Comparison of ENCODE assay signal across 8 cellular contexts in genomic region chr6:77467038-77467437, GRCh38. TPM values are rescaled to one million over a fixed set of nuclear protein-coding genes. Genes with fewer than 3 reads are reported as not detected.
DNase-seq lines count a peak whose midpoint lies in the region; ATAC-seq, FAIRE-seq and TF ChIP-seq lines count a peak whose summit lies in the region.

No MANE protein-coding gene starts in this region.

- H3K9me3 ChIP-seq in liver (ENCODE audit: control insufficient read depth in 4 of 4, low read length in 3 of 4) (no peaks in the 10 kb centered on the region), HepG2 (ENCODE audit: low read length) (no peaks in the 10 kb centered on the region), endodermal cell (ENCODE audit: control insufficient read depth, low read length) (no peaks in the 10 kb centered on the region), aorta (ENCODE audit: control insufficient read depth, low read length) (no peaks in the 10 kb centered on the region)

- H4K20me1 ChIP-seq in HepG2 (ENCODE audit: insufficient read depth, low read length): no peaks in the 10 kb centered on the region

- H3K4me3 ChIP-seq in liver (ENCODE audit: low read depth in 1 of 3, low read length in 3 of 3): peak overlapping the region in 2 of 3 donors; percentile 56 to 65
- no peak overlapping the region for H3K4me3 ChIP-seq in HepG2 (replicated peaks in 1 of 3; ENCODE audit: insufficient read depth in 1 of 3, low read depth in 2 of 3, low read length in 3 of 3)
- peak overlapping the region; percentile 89 for H3K4me3 ChIP-seq in endodermal cell (ENCODE audit: low read length)
- H3K4me3 ChIP-seq in aorta (ENCODE audit: low read length in 2 of 2): peak overlapping the region; percentile 78 to 95

- H3K36me3 Mint-ChIP-seq in endodermal cell (ENCODE audit: low read depth): no peaks in the 10 kb centered on the region
- peaks cover 0 to 19% of the 10 kb centered on the region in 2 donors for H3K36me3 Mint-ChIP-seq in naive B cell

- no peak for TF ChIP-seq EP300 in HepG2 (IDR thresholded peaks at IDR 0.05; ENCODE audit: low read depth in 2 of 2, low read length in 2 of 2)
- no peak for TF ChIP-seq EP300 in HepG2 (CRISPR knock-in tag; IDR thresholded peaks at IDR 0.05; ENCODE audit: borderline replicate concordance)

- H3K36me3 ChIP-seq in liver (ENCODE audit: control insufficient read depth in 4 of 4, insufficient read depth in 3 of 4, low read depth in 1 of 4, low read length in 3 of 4): no peaks in the 10 kb centered on the region
- H3K36me3 ChIP-seq in HepG2 (replicated peaks in 1 of 2; ENCODE audit: control insufficient read depth in 1 of 2, insufficient read depth in 2 of 2, low read length in 2 of 2): no peaks in the 10 kb centered on the region
- H3K36me3 ChIP-seq in endodermal cell (ENCODE audit: control insufficient read depth, insufficient read depth, low read length): no peaks in the 10 kb centered on the region
- no peaks in the 10 kb centered on the region for H3K36me3 ChIP-seq in aorta (ENCODE audit: control insufficient read depth in 1 of 2, insufficient read depth in 2 of 2, low read length in 1 of 2)

- POLR2A ChIA-PET in HepG2 (lab: Yijun Ruan, JAX): no interaction called here

- CTCF ChIA-PET in HepG2 (lab: Yijun Ruan, JAX; ENCODE audit: low intra/inter-chr PET ratio, low total read pairs): no interaction called here

- DNase-seq in HepG2 (ENCODE audit: low spot score) (no peak), endodermal cell (no peak), naive B cell (no peak), aorta (no peak), NCI-H2107 treated with DMSO at 0.1 percent for 48 hours (lab: John Stamatoyannopoulos, UW; ENCODE audit: unreplicated experiment) (no peak), 8988T (no peak), GM10266 (ENCODE audit: extremely low spot score) (no peak)

- H3K27me3 Mint-ChIP-seq in endodermal cell (ENCODE audit: insufficient read depth) (peaks cover 76% of the 10 kb centered on the region), naive B cell (peaks cover 47 to 72% (median 56%) of the 10 kb centered on the region in 3 donors)

- peaks cover 2 to 32% (median 14%) of the 10 kb centered on the region in 4 donors for H3K4me1 ChIP-seq in liver (ENCODE audit: control insufficient read depth in 4 of 4, insufficient read depth in 4 of 4, low read length in 3 of 4)
- no peaks in the 10 kb centered on the region for H3K4me1 ChIP-seq in HepG2 (ENCODE audit: insufficient read depth, low read length)
- no peaks in the 10 kb centered on the region for H3K4me1 ChIP-seq in endodermal cell (ENCODE audit: control insufficient read depth, insufficient read depth, low read length)
- H3K4me1 ChIP-seq in aorta (ENCODE audit: control insufficient read depth in 1 of 2, insufficient read depth in 2 of 2, low read length in 2 of 2): no peaks in the 10 kb centered on the region

- H3K4me3 Mint-ChIP-seq in endodermal cell (peak overlapping the region; percentile 77), naive B cell (peak overlapping the region in 6 of 8 donors; percentile 81 to 96 (median 88))

- H3K27ac Mint-ChIP-seq in endodermal cell (no peak overlapping the region), naive B cell (no peak overlapping the region)

- TF ChIP-seq CTCF in liver (IDR thresholded peaks at IDR 0.05; ENCODE audit: low read depth, low read length, missing input control): no peak
- TF ChIP-seq CTCF in HepG2 (CRISPR knock-in tag; IDR thresholded peaks at IDR 0.05): no peak
- TF ChIP-seq CTCF in endodermal cell (conservative IDR thresholded peaks at IDR 0.05): no peak
- no peak for TF ChIP-seq CTCF in GM10266 (IDR thresholded peaks at IDR 0.05; ENCODE audit: control insufficient read depth, insufficient read depth, low read depth, missing control alignments)

- H3K9me3 Mint-ChIP-seq in endodermal cell (no peaks in the 10 kb centered on the region), naive B cell (peaks cover 0 to 24% (median 5%) of the 10 kb centered on the region in 7 donors)

- TF ChIP-seq RAD21 in liver (IDR thresholded peaks at IDR 0.05) (no peak), HepG2 (CRISPR knock-in tag; IDR thresholded peaks at IDR 0.05) (no peak)

- H2AFZ ChIP-seq in HepG2 (ENCODE audit: low read length): no peak overlapping the region

- no peak for FAIRE-seq in HepG2 (lab: Jason Lieb, UNC)

- H3K9ac ChIP-seq in liver (ENCODE audit: low read depth in 1 of 2, low read length in 2 of 2) (no peak overlapping the region), HepG2 (ENCODE audit: insufficient read depth, low read depth, low read length) (no peak overlapping the region), endodermal cell (ENCODE audit: extremely low read depth, low read length, poor library complexity, severe bottlenecking) (no peak overlapping the region)

- intact Hi-C loops in HepG2 (cut with micrococcal nuclease; ENCODE audit: unreplicated experiment) (loop anchor here (10.0 kb wide), 1 partner anchor 278 kb away; no protein-coding TSS in a partner anchor), aorta (cut with DNase I) (loop anchor here (10.0 kb wide), 4 partner anchors 582 to 1608 kb away; partner anchors contain the start of gene PHIP (in 1 of the 2))

- H3K27me3 ChIP-seq in liver (ENCODE audit: control insufficient read depth in 4 of 4, insufficient read depth in 4 of 4, low read length in 3 of 4) (peaks cover 0 to 19% (median 15%) of the 10 kb centered on the region in 4 donors), HepG2 (ENCODE audit: control insufficient read depth in 1 of 2, insufficient read depth in 2 of 2, low read length in 2 of 2) (peaks cover 1 to 42% of the 10 kb centered on the region in 2 experiments; a peak in 3 of 5 replicates), endodermal cell (ENCODE audit: control insufficient read depth, insufficient read depth, low read length, poor library complexity, severe bottlenecking) (peaks cover 67% of the 10 kb centered on the region), aorta (ENCODE audit: control insufficient read depth in 1 of 2, insufficient read depth in 2 of 2, low read length in 1 of 2) (no peaks in the 10 kb centered on the region)

- H3K4me2 ChIP-seq in HepG2 (ENCODE audit: low read depth, low read length): no peak overlapping the region

- in situ Hi-C loops in HepG2 (cut with HindIII; ENCODE audit: extremely low pct_ligation_motif_present, low pct_unique_long_range_greater_than_20kb): no loop called here

- BruUV-seq in HepG2 (replicated peaks; lab: Mats Ljungman, UMichigan): no TSS peak

- no peaks in the 10 kb centered on the region for H3K79me2 ChIP-seq in HepG2 (ENCODE audit: insufficient read depth, low read length)

- WGBS in liver: 37% methylated on average over 11 of the region's 11 CpGs
- 70% methylated on average over 11 of the region's 11 CpGs for WGBS in HepG2 (ENCODE audit: low lambda C conversion rate)
- WGBS in endodermal cell (ENCODE audit: insufficient coverage in 1 of 2, insufficient read length in 1 of 2), 2 experiments: 51 to 58% methylated on average over 9 to 11 of the region's 11 CpGs
- WGBS in aorta, 2 donors: 9 to 13% methylated on average over 11 of the region's 11 CpGs

- ATAC-seq in HepG2 (no peak), naive B cell (ENCODE audit: low read depth in 2 of 2) (no peak), aorta (ENCODE audit: low FRiP score) (no peak)

- H3K4me1 Mint-ChIP-seq in endodermal cell (peaks cover 6% of the 10 kb centered on the region), naive B cell (peaks cover 22 to 38% (median 25%) of the 10 kb centered on the region in 3 donors)

- TF ChIP-seq POLR2A in HepG2 (IDR thresholded peaks at IDR 0.05; ENCODE audit: insufficient read depth in 1 of 2, low read depth in 2 of 2, low read length in 2 of 2): no peak

- H3K27ac ChIP-seq in liver (ENCODE audit: low read depth in 1 of 2, low read length in 2 of 2) (no peak overlapping the region), HepG2 (ENCODE audit: extremely low read length, insufficient read depth, low read length) (no peak overlapping the region), endodermal cell (ENCODE audit: low read depth, low read length) (no peak overlapping the region), aorta (ENCODE audit: low read depth in 1 of 2, low read length in 2 of 2) (peak overlapping the region; percentile 11 to 90)

TF ChIP-seq in liver, 16 proteins besides CTCF, POLR2A, EP300 and RAD21 (continues in another document):
- TF ChIP-seq EGR1 (IDR thresholded peaks at IDR 0.05; ENCODE audit: low read depth in 2 of 2) (no peak), JUND (IDR thresholded peaks at IDR 0.05) (no peak)

TF ChIP-seq in HepG2, 621 proteins besides CTCF, POLR2A, EP300 and RAD21 (continues in another document):
- TF ChIP-seq ZNF839 (CRISPR knock-in tag; IDR thresholded peaks at IDR 0.05; ENCODE audit: borderline replicate concordance): no peak

RNA-seq across cellular contexts. Expression of gene HTR1B, which starts 3.7 kb away (rescaled TPM):
- total RNA-seq in liver: under 1 TPM in 1 of 2 donors, not detected in 1; 0.08 TPM
- not detected for polyA plus RNA-seq in liver
- not detected in 2 replicates for total RNA-seq in HepG2 (2016; rRNA removed; fragmentation: Illumina TruSeq; extraction: Trizol)
- not detected in 2 replicates for total RNA-seq in HepG2 (2016; cell fraction: cytosol; rRNA removed; fragmentation: Illumina TruSeq; extraction: Trizol; ENCODE audit: low read depth)
- not detected in 2 replicates for total RNA-seq in HepG2 (2016; cell fraction: insoluble cytoplasmic fraction; rRNA removed; fragmentation: Illumina TruSeq; extraction: Trizol)
- total RNA-seq in HepG2 (2016; cell fraction: membrane; rRNA removed; fragmentation: Illumina TruSeq; extraction: Trizol): not detected in 2 replicates
- not detected in 2 replicates for total RNA-seq in HepG2 (2016; cell fraction: nucleus; rRNA removed; fragmentation: Illumina TruSeq; extraction: Trizol)
- polyA plus RNA-seq in HepG2 (2011; rRNA removed): not detected in 2 replicates
- polyA plus RNA-seq in HepG2 (2011; cell fraction: cytosol; rRNA removed): not detected in 2 replicates
- polyA plus RNA-seq in HepG2 (2011; cell fraction: nucleus; rRNA removed): not detected in 2 replicates
- not detected in 2 replicates for polyA plus RNA-seq in HepG2 (2012)
- polyA plus RNA-seq in HepG2 (2016; cell fraction: cytosol; fragmentation: Illumina TruSeq; extraction: Trizol; ENCODE audit: low read depth): not detected in 2 replicates
- polyA plus RNA-seq in HepG2 (2016; cell fraction: insoluble cytoplasmic fraction; fragmentation: Illumina TruSeq; extraction: Trizol; ENCODE audit: low read depth): not detected in 2 replicates
- polyA plus RNA-seq in HepG2 (2016; cell fraction: membrane; fragmentation: Illumina TruSeq; extraction: Trizol; ENCODE audit: low read depth): not detected in 2 replicates
- polyA plus RNA-seq in HepG2 (2016; cell fraction: nucleus; fragmentation: Illumina TruSeq; extraction: Trizol; ENCODE audit: insufficient read depth, low read depth): not detected in 2 replicates
- polyA minus RNA-seq in HepG2 (2011; rRNA and poly(A)+ RNA removed; ENCODE audit: low replicate concordance): 0.19 TPM in 1 of 2 replicates, not detected in the other
- not detected in 2 replicates for polyA minus RNA-seq in HepG2 (2011; cell fraction: cytosol; rRNA and poly(A)+ RNA removed)
- polyA minus RNA-seq in HepG2 (2011; cell fraction: nucleus; rRNA and poly(A)+ RNA removed): not detected in 2 replicates
- 1 to 10 TPM; 2.9 to 3.9 TPM for total RNA-seq in endodermal cell
- 0.39 TPM for polyA plus RNA-seq in endodermal cell (2013, experiment 1 of 2)
- polyA plus RNA-seq in endodermal cell (2013, experiment 2 of 2): 0.17 TPM
- not detected for polyA plus RNA-seq in naive B cell (ENCODE audit: low read depth in 6 of 6)
- total RNA-seq in aorta: 10 to 100 TPM in 1 of 2 donors, 1 to 10 TPM in 1; 6.6 to 17.5 TPM
- polyA plus RNA-seq in aorta: 1 to 10 TPM in 1 of 2 donors, under 1 TPM in 1; 0.50 to 7.2 TPM

Comparison
In these comparisons a context has a peak if more than half of its experiments do, and no peak if none do; other contexts are left out.
1. H3K4me3 ChIP-seq: peak in liver (2 of 3), endodermal cell (single experiment) and aorta (2 of 2); none in HepG2 (0 of 3).
2. H3K27ac ChIP-seq: peak in aorta (2 of 2); none in liver (0 of 2), HepG2 (single experiment) and endodermal cell (single experiment).